ENCODE assay signal across 8 cellular contexts in the genomic region with DNA sequence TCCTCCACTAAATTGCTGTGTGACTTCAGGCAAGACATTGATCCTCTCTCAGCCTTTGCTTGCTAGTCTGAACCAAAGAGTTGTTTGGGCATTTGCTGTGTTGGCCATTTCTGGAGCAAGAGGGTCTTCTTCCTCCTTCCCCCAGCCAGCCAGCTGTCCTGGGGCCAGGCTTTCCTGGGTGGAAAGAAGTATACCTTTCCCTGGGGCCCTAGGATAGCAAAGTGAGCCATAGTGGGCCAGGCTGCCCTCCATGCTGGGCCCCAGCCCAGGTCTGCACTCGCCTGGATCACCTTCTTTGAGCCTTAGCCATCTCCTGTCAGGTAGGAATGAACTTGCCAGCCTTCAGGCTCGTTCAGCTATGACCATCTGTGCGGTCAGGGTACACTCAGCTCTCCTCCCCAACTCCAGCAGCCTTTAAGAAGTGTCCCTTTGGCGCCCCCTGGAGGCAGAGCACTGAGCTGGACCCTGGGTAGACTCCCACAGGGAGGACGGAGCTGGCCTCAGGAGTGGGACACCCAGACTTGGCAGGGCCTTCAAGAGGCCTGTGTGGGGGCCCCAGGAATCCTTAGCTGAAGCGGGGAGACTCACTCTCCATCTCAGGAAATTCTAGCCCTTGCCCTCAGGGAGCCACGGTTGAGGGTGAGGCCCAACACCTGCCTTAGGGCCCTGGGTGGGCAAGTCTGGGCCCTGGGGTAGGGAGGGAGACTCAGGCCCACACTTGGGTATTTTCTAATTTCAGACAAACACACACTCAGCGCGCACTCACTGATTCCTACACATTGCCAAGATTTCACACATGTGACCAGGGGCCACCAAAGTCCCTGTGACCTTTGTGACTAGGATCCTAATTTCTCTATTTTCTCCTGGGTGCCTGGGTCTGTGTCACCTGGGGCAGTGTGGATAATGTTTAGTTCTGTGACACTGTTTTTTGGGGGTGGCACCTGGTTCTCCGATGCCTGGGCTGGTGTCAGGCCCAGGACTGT. TPM values are rescaled to one million over a fixed set of nuclear protein-coding genes. Genes with fewer than 3 reads are reported as not detected.
A peak's percentile ranks its signal among the peaks of the same experiment; 100 is the strongest.
DNase-seq lines count a peak whose midpoint lies in the region; ATAC-seq and TF ChIP-seq lines count a peak whose summit lies in the region.

No MANE protein-coding gene starts in this region.

- peaks cover 0 to 19% (median 17%) of the 10 kb centered on the region in 4 donors for H3K36me3 ChIP-seq in liver (ENCODE audit: control insufficient read depth in 4 of 4, insufficient read depth in 3 of 4, low read depth in 1 of 4, low read length in 3 of 4)

- H3K27ac ChIP-seq in liver (ENCODE audit: low read depth in 1 of 2, low read length in 2 of 2) = peak overlapping the region; percentile 62 to 64

- ATAC-seq in HG02973 (IDR thresholded peaks at IDR 0.05; ENCODE audit: unreplicated experiment) (peak; percentile 74), GM18520 (IDR thresholded peaks at IDR 0.05; ENCODE audit: unreplicated experiment) (no peak)

- H3K9ac ChIP-seq in liver (ENCODE audit: low read depth in 1 of 2, low read length in 2 of 2) = peak overlapping the region in 1 of 2 donors; percentile 21

- WGBS in liver = 21% methylated on average over 10 of the region's 10 CpGs

- intact Hi-C loops in activated CD4-positive, alpha-beta T cell treated with anti-CD3 and anti-CD28 coated beads, Interleukin-2, amount 10 ng/mL, durations not matched to agents 24 days and 14 days (cut with micrococcal nuclease) = loop anchor here (1.0 to 2.0 kb wide), 3 partner anchors 62 to 276 kb away; no protein-coding TSS in a partner anchor

- H3K4me1 ChIP-seq in liver (ENCODE audit: control insufficient read depth in 4 of 4, insufficient read depth in 4 of 4, low read length in 3 of 4) = peaks cover 12 to 48% (median 41%) of the 10 kb centered on the region in 4 donors

- TF ChIP-seq CTCF in liver (IDR thresholded peaks at IDR 0.05; ENCODE audit: low read depth, low read length, missing input control) = peak; percentile 91

- no peak overlapping the region for H3K27ac Mint-ChIP-seq in activated CD4-positive, alpha-beta T cell treated with anti-CD3 and anti-CD28 coated beads, Interleukin-2, amount 10 ng/mL, durations not matched to agents 24 days and 14 days

- no peak overlapping the region for H3K4me3 ChIP-seq in liver (ENCODE audit: low read depth in 1 of 3, low read length in 3 of 3)

- H3K4me3 Mint-ChIP-seq in activated CD4-positive, alpha-beta T cell treated with anti-CD3 and anti-CD28 coated beads, Interleukin-2, amount 10 ng/mL, durations not matched to agents 24 days and 14 days = no peak overlapping the region

- H3K36me3 Mint-ChIP-seq in activated CD4-positive, alpha-beta T cell treated with anti-CD3 and anti-CD28 coated beads, Interleukin-2, amount 10 ng/mL, durations not matched to agents 24 days and 14 days (ENCODE audit: low read depth) = no peaks in the 10 kb centered on the region

- H3K27me3 Mint-ChIP-seq in activated CD4-positive, alpha-beta T cell treated with anti-CD3 and anti-CD28 coated beads, Interleukin-2, amount 10 ng/mL, durations not matched to agents 24 days and 14 days = peaks cover 12% of the 10 kb centered on the region

- no peaks in the 10 kb centered on the region for H3K9me3 Mint-ChIP-seq in activated CD4-positive, alpha-beta T cell treated with anti-CD3 and anti-CD28 coated beads, Interleukin-2, amount 10 ng/mL, durations not matched to agents 24 days and 14 days

- H3K9me3 ChIP-seq in liver (ENCODE audit: control insufficient read depth in 4 of 4, low read length in 3 of 4) = no peaks in the 10 kb centered on the region

- H3K27me3 ChIP-seq in liver (ENCODE audit: control insufficient read depth in 4 of 4, insufficient read depth in 4 of 4, low read length in 3 of 4) = no peaks in the 10 kb centered on the region

- DNase-seq in ELF-1 (ENCODE audit: low read depth, low spot score) (peak; percentile 94), NCI-H524 (lab: John Stamatoyannopoulos, UW) (peak; percentile 74 to 86), dedifferentiated amniotic fluid mesenchymal stem cell (ENCODE audit: extremely low spot score) (peak; percentile 68)
- DNase-seq in activated CD4-positive, alpha-beta T cell treated with anti-CD3 and anti-CD28 coated beads, Interleukin-2, amount 10 ng/mL, durations not matched to agents 24 days and 14 days = peak; percentile 95
- peak; percentile 68 to 83 (median 76) for DNase-seq in stimulated activated CD4-positive, alpha-beta T cell treated with anti-CD3 and anti-CD28 coated beads, TNF-alpha, amount 100 ng/mL, for 24 hours (ENCODE audit: low read depth in 3 of 3)

- peak; percentile 96 to 98 for TF ChIP-seq RAD21 in liver (IDR thresholded peaks at IDR 0.05)

- H3K4me1 Mint-ChIP-seq in activated CD4-positive, alpha-beta T cell treated with anti-CD3 and anti-CD28 coated beads, Interleukin-2, amount 10 ng/mL, durations not matched to agents 24 days and 14 days = no peaks in the 10 kb centered on the region

TF ChIP-seq in liver, 16 proteins besides CTCF, POLR2A, EP300 and RAD21:
- TF ChIP-seq YY1 (IDR thresholded peaks at IDR 0.05) (no peak), HNF4G (IDR thresholded peaks at IDR 0.05) (no peak), RXRA (IDR thresholded peaks at IDR 0.05) (peak in 1 of 2 donors; percentile 12), HNF4A (conservative IDR thresholded peaks at IDR 0.05) (peak; percentile 13 to 60)
- TF ChIP-seq, protein P1, sequence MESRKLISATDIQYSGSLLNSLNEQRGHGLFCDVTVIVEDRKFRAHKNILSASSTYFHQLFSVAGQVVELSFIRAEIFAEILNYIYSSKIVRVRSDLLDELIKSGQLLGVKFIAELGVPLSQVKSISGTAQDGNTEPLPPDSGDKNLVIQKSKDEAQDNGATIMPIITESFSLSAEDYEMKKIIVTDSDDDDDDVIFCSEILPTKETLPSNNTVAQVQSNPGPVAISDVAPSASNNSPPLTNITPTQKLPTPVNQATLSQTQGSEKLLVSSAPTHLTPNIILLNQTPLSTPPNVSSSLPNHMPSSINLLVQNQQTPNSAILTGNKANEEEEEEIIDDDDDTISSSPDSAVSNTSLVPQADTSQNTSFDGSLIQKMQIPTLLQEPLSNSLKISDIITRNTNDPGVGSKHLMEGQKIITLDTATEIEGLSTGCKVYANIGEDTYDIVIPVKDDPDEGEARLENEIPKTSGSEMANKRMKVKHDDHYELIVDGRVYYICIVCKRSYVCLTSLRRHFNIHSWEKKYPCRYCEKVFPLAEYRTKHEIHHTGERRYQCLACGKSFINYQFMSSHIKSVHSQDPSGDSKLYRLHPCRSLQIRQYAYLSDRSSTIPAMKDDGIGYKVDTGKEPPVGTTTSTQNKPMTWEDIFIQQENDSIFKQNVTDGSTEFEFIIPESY (IDR thresholded peaks at IDR 0.05) = no peak
- TF ChIP-seq, protein P2, sequence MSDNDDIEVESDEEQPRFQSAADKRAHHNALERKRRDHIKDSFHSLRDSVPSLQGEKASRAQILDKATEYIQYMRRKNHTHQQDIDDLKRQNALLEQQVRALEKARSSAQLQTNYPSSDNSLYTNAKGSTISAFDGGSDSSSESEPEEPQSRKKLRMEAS (IDR thresholded peaks at IDR 0.05) = no peak
- TF ChIP-seq, protein P3, sequence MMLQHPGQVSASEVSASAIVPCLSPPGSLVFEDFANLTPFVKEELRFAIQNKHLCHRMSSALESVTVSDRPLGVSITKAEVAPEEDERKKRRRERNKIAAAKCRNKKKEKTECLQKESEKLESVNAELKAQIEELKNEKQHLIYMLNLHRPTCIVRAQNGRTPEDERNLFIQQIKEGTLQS (IDR thresholded peaks at IDR 0.05) = peak; percentile 31

RNA-seq across cellular contexts. Expression of a gene that starts 35.6 kb away (rescaled TPM):
- total RNA-seq in activated CD4-positive, alpha-beta T cell treated with anti-CD3 and anti-CD28 coated beads, Interleukin-2, amount 10 ng/mL, durations not matched to agents 24 days and 14 days = 0.19 and 0.61 TPM in 2 replicates
- total RNA-seq in liver = not detected
- under 1 TPM in 1 of 2 donors, not detected in 1; 0.05 TPM for polyA plus RNA-seq in liver

RNA-seq across cellular contexts. Expression of a gene that starts 54.1 kb away (rescaled TPM):
- not detected in 2 replicates for total RNA-seq in activated CD4-positive, alpha-beta T cell treated with anti-CD3 and anti-CD28 coated beads, Interleukin-2, amount 10 ng/mL, durations not matched to agents 24 days and 14 days
- total RNA-seq in liver = 100 to 1,000 TPM in 1 of 2 donors, 10 to 100 TPM in 1; 92.1 to 184 TPM
- 100 to 1,000 TPM in 1 of 2 donors, 10 to 100 TPM in 1; 52.7 to 179 TPM for polyA plus RNA-seq in liver

Comparison
In these comparisons a context has a peak if more than half of its experiments do, and no peak if none do; other contexts are left out.
1. RNA of a gene that starts 54.1 kb away (total RNA-seq): 92.1 to 184 TPM in liver; not detected in activated CD4-positive, alpha-beta T cell treated with anti-CD3 and anti-CD28 coated beads, Interleukin-2, amount 10 ng/mL, durations not matched to agents 24 days and 14 days; every median in the first group is over 10 times any median in the second.
2. Peak in every context shown above with its lines, with median percentiles within 50 percentile points of each other: DNase-seq.